Comparison of ENCODE assay signal across 9 cellular contexts in genomic region chr6:129766959-129767728, GRCh38. TPM values are rescaled to one million over a fixed set of nuclear protein-coding genes. Genes with fewer than 3 reads are reported as not detected.
DNase-seq lines count a peak whose midpoint lies in the region; ATAC-seq and TF ChIP-seq lines count a peak whose summit lies in the region.
"Had no signal": no experiment of that assay in that cellular context is flagged by ENCODE, and none has a peak within 500 bp of the region (broad histone marks: within the 10 kb centered on the region; RNA-seq: fewer than 3 reads in every experiment).

No MANE protein-coding gene starts in this region.

- peaks cover 0 to 6% (median 2%) of the 10 kb centered on the region in 4 donors for H3K4me1 ChIP-seq in right lobe of liver

- TF ChIP-seq CTCF in GM13977 (IDR thresholded peaks at IDR 0.05; ENCODE audit: extremely low read depth, insufficient read depth, missing control alignments): no peak
- no peak for TF ChIP-seq CTCF in choroid plexus epithelial cell (conservative IDR thresholded peaks at IDR 0.05; ENCODE audit: low read depth, low read length)
- TF ChIP-seq CTCF in right lobe of liver (IDR thresholded peaks at IDR 0.05): no peak

- no peaks in the 10 kb centered on the region for H3K9me3 ChIP-seq in right lobe of liver
- H3K9me3 ChIP-seq: neutrophil had no signal

- TF ChIP-seq POLR2A in right lobe of liver (IDR thresholded peaks at IDR 0.05): no peak

- in situ Hi-C loops in GM13977 (cut with MboI; ENCODE audit: low pct_unique_long_range_greater_than_20kb, low sequenced_read_pairs, unreplicated experiment): no loop called here

- no peaks in the 10 kb centered on the region for H3K36me3 ChIP-seq in right lobe of liver
- H3K36me3 ChIP-seq: neutrophil had no signal

- 5% methylated on average over 24 of the region's 36 CpGs for WGBS in right lobe of liver (ENCODE audit: insufficient coverage, low coverage, low lambda C conversion rate, missing lambda C conversion rate)

- no peak overlapping the region for H3K27ac ChIP-seq in right lobe of liver
- H3K27ac ChIP-seq: neutrophil had no signal

- peak; percentile 26 for DNase-seq in GM13977 (ENCODE audit: low spot score)
- DNase-seq in NCI-H146 treated with DMSO at 0.1 percent for 48 hours (lab: John Stamatoyannopoulos, UW; ENCODE audit: unreplicated experiment): peak; percentile 91
- peak; percentile 62 for DNase-seq in activated CD4-positive, CD25-positive, alpha-beta regulatory T cell treated with anti-CD3 and anti-CD28 coated beads, Interleukin-2, amount 50 U/mL, for 72 hours
- peak; percentile 85 for DNase-seq in choroid plexus epithelial cell (ENCODE audit: low read depth)
- DNase-seq in right lobe of liver: peak in 1 of 3 donors; percentile 22
- DNase-seq in stimulated activated CD8-positive, alpha-beta memory T cell treated with anti-CD3 and anti-CD28 coated beads, Interleukin-12 subunit alpha, Interleukin-12 subunit beta, amount 100 ng/mL, for 24 hours (ENCODE audit: extremely low read depth): peak; percentile 31
- DNase-seq in NCI-H2196 treated with DMSO at 0.1 percent for 48 hours (lab: John Stamatoyannopoulos, UW; ENCODE audit: unreplicated experiment): no peak

- intact Hi-C loops in right lobe of liver (cut with DNase I): no loop called here

- no peaks in the 10 kb centered on the region for H3K27me3 ChIP-seq in right lobe of liver

- H3K4me3 ChIP-seq in choroid plexus epithelial cell (ENCODE audit: low read depth, low read length): peak overlapping the region; percentile 58
- peak overlapping the region in 2 of 3 donors; percentile 12 to 19 for H3K4me3 ChIP-seq in right lobe of liver

- ATAC-seq in HG02763 (IDR thresholded peaks at IDR 0.05; ENCODE audit: unreplicated experiment) (peak; percentile 83), right lobe of liver (peak; percentile 55 to 59 (median 58))

RNA-seq across cellular contexts. Expression of gene ARHGAP18, which starts 57.2 kb away (rescaled TPM):
- 1 to 10 TPM; 2.2 to 8.0 (median 2.9) TPM for total RNA-seq in right lobe of liver
